Comparison of ENCODE assay signal across 8 cellular contexts in genomic region chr19:43619262-43620060, GRCh38. TPM values are rescaled to one million over a fixed set of nuclear protein-coding genes. Genes with fewer than 3 reads are reported as not detected.
DNase-seq lines count a peak whose midpoint lies in the region; ATAC-seq and TF ChIP-seq lines count a peak whose summit lies in the region.

ZNF428 (minus strand) TSS chr19:43619629; CDS start chr19:43614304, 5,325 bp downstream.

- POLR2A ChIA-PET in AG04450 (lab: Yijun Ruan, JAX) = interaction anchor here (0.6 kb wide), 1 partner anchor 26 kb away, joined by 12 read pairs; no protein-coding TSS in a partner anchor

- H3K27me3 ChIP-seq in AG04450 (ENCODE audit: control insufficient read depth, insufficient read depth, low read length) = no peaks in the 10 kb centered on the region

- no peaks in the 10 kb centered on the region; the same call in 1 of the 2 replicates for H3K9me3 ChIP-seq in AG04450 (ENCODE audit: control insufficient read depth, insufficient read depth, low read length)

- no peak for TF ChIP-seq CTCF in AG04450 (IDR thresholded peaks at IDR 0.05; ENCODE audit: low read depth, low read length)

- peak; percentile 58 for DNase-seq in AG04450 (ENCODE audit: low read depth, low spot score)
- DNase-seq in NCI-H2227 (lab: John Stamatoyannopoulos, UW; ENCODE audit: unreplicated experiment) = peak; percentile 92
- DNase-seq in activated CD4-positive, CD25-positive, alpha-beta regulatory T cell (lab: John Stamatoyannopoulos, UW) = peak; percentile 64 to 77 (median 70)
- peak in 60 of 61 donors; percentile 61 to 97 (median 90) for DNase-seq in caudate nucleus (lab: John Stamatoyannopoulos, UW)
- DNase-seq in inferior parietal cortex (ENCODE audit: extremely low spot score) = peak; percentile 93
- DNase-seq in smooth muscle cell of the brain vasculature (ENCODE audit: low read depth, low spot score) = peak; percentile 70

- H3K4me3 ChIP-seq in AG04450 (ENCODE audit: low read depth, low read length) = peak within 1 kb of the TSS; percentile 91

- H3K27ac ChIP-seq in AG04450 (ENCODE audit: low read depth, low read length) (peak within 1 kb of the TSS; percentile 88), caudate nucleus (ENCODE audit: low read depth, low read length) (peak within 1 kb of the TSS; percentile 99)

- ATAC-seq in GM18870 (IDR thresholded peaks at IDR 0.05; ENCODE audit: unreplicated experiment) = peak; percentile 64
- ATAC-seq in HG03108 (IDR thresholded peaks at IDR 0.05; ENCODE audit: unreplicated experiment) = peak; percentile 63

- CTCF ChIA-PET in AG04450 (lab: Charles Lee) = no interaction called here

RNA-seq across cellular contexts. Expression of gene ZNF428, which starts in this region (rescaled TPM):
- polyA plus RNA-seq in AG04450 (2011; rRNA removed) = 18.7 and 23.2 TPM in 2 replicates
- 4.1 and 4.6 TPM in 2 replicates for polyA minus RNA-seq in AG04450 (2011; rRNA and poly(A)+ RNA removed)

Comparison
In these comparisons a context has a peak if more than half of its experiments do, and no peak if none do; other contexts are left out.
1. Peak in every context shown above with its lines: DNase-seq, ATAC-seq, H3K4me3 ChIP-seq and H3K27ac ChIP-seq.